Comparison of ENCODE assay signal across 27 cellular contexts in genomic region chr13:93945621-93946020, GRCh38.
"Had no signal": no experiment of that assay in that cellular context is flagged by ENCODE, and none has a peak within 500 bp of the region (broad histone marks: within the 10 kb centered on the region; RNA-seq: fewer than 3 reads in every experiment).

No MANE protein-coding gene starts in this region.

- H3K27me3 ChIP-seq: body of pancreas, esophagus muscularis mucosa had no signal

- H3K4me1 Mint-ChIP-seq: activated CD4-positive, alpha-beta memory T cell treated with anti-CD3 and anti-CD28 coated beads, Interleukin-2, amount 10 ng/mL, durations not matched to agents 7 days and 5 days; activated CD4-positive, alpha-beta T cell treated with anti-CD3 and anti-CD28 coated beads for 36 hours; activated CD4-positive, alpha-beta T cell treated with anti-CD3 and anti-CD28 coated beads, Interleukin-2, amount 10 ng/mL, durations not matched to agents 24 days and 14 days had no signal

- H3K4me3 Mint-ChIP-seq: activated CD4-positive, alpha-beta memory T cell treated with anti-CD3 and anti-CD28 coated beads, Interleukin-2, amount 10 ng/mL, durations not matched to agents 7 days and 5 days; activated CD4-positive, alpha-beta T cell treated with anti-CD3 and anti-CD28 coated beads for 36 hours; activated CD4-positive, alpha-beta T cell treated with anti-CD3 and anti-CD28 coated beads, Interleukin-2, amount 10 ng/mL, durations not matched to agents 24 days and 14 days; activated naive CD8-positive, alpha-beta T cell; activated T-cell treated with anti-CD3 and anti-CD28 coated beads, Interleukin-2, amount 50 U/mL, for 24 hours; activated T-cell treated with anti-CD3 and anti-CD28 coated beads, Interleukin-2, amount 50 U/mL, for 72 hours; effector memory CD8-positive, alpha-beta T cell had no signal

- H3K9me3 ChIP-seq: body of pancreas, esophagus muscularis mucosa had no signal

- ATAC-seq: activated CD4-positive, alpha-beta T cell treated with anti-CD3 and anti-CD28 coated beads for 36 hours; activated T-cell treated with anti-CD3 and anti-CD28 coated beads, Interleukin-2, amount 50 U/mL, for 72 hours; body of pancreas; effector memory CD8-positive, alpha-beta T cell had no signal

- H3K27me3 Mint-ChIP-seq: activated CD4-positive, alpha-beta memory T cell treated with anti-CD3 and anti-CD28 coated beads, Interleukin-2, amount 10 ng/mL, durations not matched to agents 7 days and 5 days; activated CD4-positive, alpha-beta T cell treated with anti-CD3 and anti-CD28 coated beads, Interleukin-2, amount 10 ng/mL, durations not matched to agents 24 days and 14 days had no signal

- H3K9me3 Mint-ChIP-seq: activated CD4-positive, alpha-beta memory T cell treated with anti-CD3 and anti-CD28 coated beads, Interleukin-2, amount 10 ng/mL, durations not matched to agents 7 days and 5 days; activated CD4-positive, alpha-beta T cell treated with anti-CD3 and anti-CD28 coated beads, Interleukin-2, amount 10 ng/mL, durations not matched to agents 24 days and 14 days; activated T-cell treated with anti-CD3 and anti-CD28 coated beads, Interleukin-2, amount 50 U/mL, for 24 hours; activated T-cell treated with anti-CD3 and anti-CD28 coated beads, Interleukin-2, amount 50 U/mL, for 72 hours; effector memory CD8-positive, alpha-beta T cell had no signal

- H3K27ac Mint-ChIP-seq: activated CD4-positive, alpha-beta memory T cell treated with anti-CD3 and anti-CD28 coated beads, Interleukin-2, amount 10 ng/mL, durations not matched to agents 7 days and 5 days; activated CD4-positive, alpha-beta T cell treated with anti-CD3 and anti-CD28 coated beads for 36 hours; activated CD4-positive, alpha-beta T cell treated with anti-CD3 and anti-CD28 coated beads, Interleukin-2, amount 10 ng/mL, durations not matched to agents 24 days and 14 days; activated naive CD8-positive, alpha-beta T cell; activated T-cell treated with anti-CD3 and anti-CD28 coated beads, Interleukin-2, amount 50 U/mL, for 24 hours; activated T-cell treated with anti-CD3 and anti-CD28 coated beads, Interleukin-2, amount 50 U/mL, for 72 hours; effector memory CD8-positive, alpha-beta T cell had no signal

- H3K36me3 Mint-ChIP-seq: activated naive CD8-positive, alpha-beta T cell had no signal

- H3K36me3 ChIP-seq: esophagus muscularis mucosa had no signal

- H3K27ac ChIP-seq: body of pancreas, esophagus muscularis mucosa had no signal

- FAIRE-seq: colon had no signal

- H3K4me3 ChIP-seq: body of pancreas, esophagus muscularis mucosa had no signal

- DNase-seq: activated CD4-positive, alpha-beta memory T cell treated with anti-CD3 and anti-CD28 coated beads, Interleukin-2, amount 10 ng/mL, durations not matched to agents 7 days and 5 days; activated CD4-positive, alpha-beta T cell treated with anti-CD3 and anti-CD28 coated beads for 36 hours; activated CD4-positive, alpha-beta T cell treated with anti-CD3 and anti-CD28 coated beads, Interleukin-2, amount 10 ng/mL, durations not matched to agents 24 days and 14 days; activated CD4-positive, CD25-positive, alpha-beta regulatory T cell; activated CD4-positive, CD25-positive, alpha-beta regulatory T cell treated with anti-CD3 and anti-CD28 coated beads, Interleukin-2, amount 50 U/mL, for 72 hours; activated CD8-positive, alpha-beta memory T cell treated with anti-CD3 and anti-CD28 coated beads, Interleukin-2, amount 50 U/mL, for 48 hours; activated gamma-delta T cell; activated naive CD4-positive, alpha-beta T cell; activated naive CD4-positive, alpha-beta T cell treated with anti-CD3 and anti-CD28 coated beads, Interleukin-2, amount 50 U/mL, for 16 hours; activated T-cell treated with anti-CD3 and anti-CD28 coated beads for 4 hours; activated T-cell treated with anti-CD3 and anti-CD28 coated beads, Interleukin-2, amount 50 U/mL, for 24 hours; activated T-cell treated with anti-CD3 and anti-CD28 coated beads, Interleukin-2, amount 50 U/mL, for 72 hours; amygdala; aorta; body of pancreas; caudate nucleus; cortex of kidney; dermis blood vessel endothelial cell; effector CD4-positive, alpha-beta T cell; effector memory CD8-positive, alpha-beta T cell; erythroblast; foreskin melanocyte; head of caudate nucleus; T-helper 2 cell had no signal

- H3K4me1 ChIP-seq: body of pancreas, esophagus muscularis mucosa had no signal
